In the genomic region with DNA sequence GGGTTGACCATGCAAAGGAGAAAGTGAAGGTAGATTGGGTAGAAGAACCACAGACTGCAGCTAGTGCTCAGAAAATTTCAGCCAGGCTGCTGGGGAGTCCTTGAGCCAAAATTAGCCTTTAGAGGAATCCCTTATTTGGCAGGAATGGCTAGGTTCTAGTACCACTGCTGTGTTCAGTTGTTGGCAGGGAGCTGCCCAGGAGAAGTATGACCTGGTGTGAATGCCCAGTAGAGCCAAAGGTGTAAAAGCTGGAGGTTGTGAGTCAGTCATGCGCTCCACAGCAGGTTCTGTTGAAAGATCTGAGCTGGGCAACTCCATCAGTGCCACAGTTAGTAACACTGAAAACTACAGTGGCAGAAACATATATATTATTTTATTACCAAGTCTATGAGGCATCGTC, we compare ENCODE assay signal across 26 cellular contexts. TPM values are rescaled to one million over a fixed set of nuclear protein-coding genes. Genes with fewer than 3 reads are reported as not detected.
DNase-seq lines count a peak whose midpoint lies in the region; ATAC-seq, FAIRE-seq and TF ChIP-seq lines count a peak whose summit lies in the region.
"Had no signal": no experiment of that assay in that cellular context is flagged by ENCODE, and none has a peak within 500 bp of the region (broad histone marks: within the 10 kb centered on the region; RNA-seq: fewer than 3 reads in every experiment).

No MANE protein-coding gene starts in this region.

- no TSS peak for BruUV-seq in MCF 10A (replicated peaks; lab: Mats Ljungman, UMichigan)

- no peak for TF ChIP-seq CTCF in MCF 10A (IDR thresholded peaks at IDR 0.05; ENCODE audit: unreplicated experiment)
- TF ChIP-seq CTCF in breast epithelium (IDR thresholded peaks at IDR 0.05), result no peak
- TF ChIP-seq CTCF in heart right ventricle (IDR thresholded peaks at IDR 0.05), result no peak
- no peak for TF ChIP-seq CTCF in gastrocnemius medialis (IDR thresholded peaks at IDR 0.05 in 4 of 5, conservative IDR thresholded peaks at IDR 0.05 in 1 of 5)
- TF ChIP-seq CTCF in endodermal cell (conservative IDR thresholded peaks at IDR 0.05), result no peak
- no peak for TF ChIP-seq CTCF in D721Med (IDR thresholded peaks at IDR 0.05; ENCODE audit: insufficient read depth, missing control alignments)

- H3K36me3 ChIP-seq in breast epithelium (no peaks in the 10 kb centered on the region), heart right ventricle (peaks cover 0 to 4% (median 0%) of the 10 kb centered on the region in 9 donors), gastrocnemius medialis (no peaks in the 10 kb centered on the region), endodermal cell (ENCODE audit: control insufficient read depth, insufficient read depth, low read length) (peaks cover 23% of the 10 kb centered on the region)
- H3K36me3 ChIP-seq: BE2C had no signal

- H3K9me3 Mint-ChIP-seq in MCF 10A (ENCODE audit: unreplicated experiment), result no peaks in the 10 kb centered on the region
- H3K9me3 Mint-ChIP-seq in endodermal cell, result no peaks in the 10 kb centered on the region
- H3K9me3 Mint-ChIP-seq: CD14-positive monocyte; CD8-positive, alpha-beta memory T cell had no signal

- H3K4me3 Mint-ChIP-seq in MCF 10A (ENCODE audit: unreplicated experiment), result no peak overlapping the region
- H3K4me3 Mint-ChIP-seq in endodermal cell, result no peak overlapping the region
- H3K4me3 Mint-ChIP-seq: CD14-positive monocyte; CD8-positive, alpha-beta memory T cell had no signal

- H3K4me3 ChIP-seq in breast epithelium (no peak overlapping the region), heart right ventricle (no peak overlapping the region), gastrocnemius medialis (no peak overlapping the region), endodermal cell (ENCODE audit: low read length) (no peak overlapping the region)
- H3K4me3 ChIP-seq: SJSA1 had no signal

- CTCF ChIA-PET in MCF 10A (lab: Yijun Ruan, JAX), result no interaction called here

- POLR2A ChIA-PET in MCF 10A (lab: Yijun Ruan, JAX), result interaction anchor here (1.2 kb wide), 1 partner anchor 19 kb away, joined by 3 read pairs; no protein-coding TSS in a partner anchor

- FAIRE-seq in D721Med (lab: Jason Lieb, UNC), result no peak
- FAIRE-seq: GM19239 had no signal

- H3K4me1 ChIP-seq in breast epithelium, result no peaks in the 10 kb centered on the region
- no peaks in the 10 kb centered on the region for H3K4me1 ChIP-seq in heart right ventricle
- H3K4me1 ChIP-seq in gastrocnemius medialis, result peaks cover 0 to 5% of the 10 kb centered on the region in 2 donors
- H3K4me1 ChIP-seq in endodermal cell (ENCODE audit: control insufficient read depth, insufficient read depth, low read length), result peaks cover 3% of the 10 kb centered on the region
- H3K4me1 ChIP-seq: BE2C, SJSA1 had no signal

- in situ Hi-C loops in gastrocnemius medialis (cut with MboI; ENCODE audit: low sequenced_read_pairs in 4 of 4), result no loop called here

- H3K27ac Mint-ChIP-seq in MCF 10A (ENCODE audit: low read depth, unreplicated experiment) (peak overlapping the region; percentile 38), endodermal cell (no peak overlapping the region)
- H3K27ac Mint-ChIP-seq: CD14-positive monocyte; CD8-positive, alpha-beta memory T cell had no signal

- H3K36me3 Mint-ChIP-seq in MCF 10A (ENCODE audit: insufficient read depth, unreplicated experiment) (peaks cover 8% of the 10 kb centered on the region), endodermal cell (ENCODE audit: low read depth) (peaks cover 10% of the 10 kb centered on the region)

- DNase-seq in MCF 10A (ENCODE audit: unreplicated experiment) (peak; percentile 13), breast epithelium (ENCODE audit: low spot score in 2 of 2) (no peak), heart right ventricle (peak in 1 of 2 donors; percentile 38), medulla oblongata (ENCODE audit: extremely low spot score) (peak; percentile 20), gastrocnemius medialis (peak; percentile 39 to 66), anterior cingulate cortex (lab: John Stamatoyannopoulos, UW) (no peak), endodermal cell (no peak), D721Med (ENCODE audit: insufficient read length, low spot score) (no peak)
- DNase-seq: ACHN; BE2C; Calu3; CD8-positive, alpha-beta memory T cell; DMS153; DND-41; NCI-H1092 treated with DMSO at 0.1 percent for 48 hours; NCI-H1436 treated with DMSO at 0.1 percent for 48 hours; NCI-H187 treated with DMSO at 0.1 percent for 48 hours; NCI-H524; NCI-H774; PC-3 had no signal

- TF ChIP-seq POLR2A in breast epithelium (IDR thresholded peaks at IDR 0.05) (no peak), gastrocnemius medialis (IDR thresholded peaks at IDR 0.05) (no peak)

- no peaks in the 10 kb centered on the region for H3K9me3 ChIP-seq in breast epithelium
- H3K9me3 ChIP-seq in heart right ventricle, result no peaks in the 10 kb centered on the region
- H3K9me3 ChIP-seq in gastrocnemius medialis, result no peaks in the 10 kb centered on the region
- no peaks in the 10 kb centered on the region for H3K9me3 ChIP-seq in endodermal cell (ENCODE audit: control insufficient read depth, low read length)
- H3K9me3 ChIP-seq: BE2C, SJSA1 had no signal

- H3K9ac ChIP-seq in endodermal cell (ENCODE audit: extremely low read depth, low read length, poor library complexity, severe bottlenecking), result no peak overlapping the region

- WGBS in heart right ventricle, 2 donors, result 77 to 81% methylated on average over 2 of the region's 2 CpGs
- WGBS in endodermal cell (ENCODE audit: insufficient coverage in 1 of 2, insufficient read length in 1 of 2), 2 experiments, result 95 to 100% methylated on average over 1 to 2 of the region's 2 CpGs

- H3K27me3 ChIP-seq in breast epithelium (no peaks in the 10 kb centered on the region), heart right ventricle (no peaks in the 10 kb centered on the region), gastrocnemius medialis (no peaks in the 10 kb centered on the region), endodermal cell (ENCODE audit: control insufficient read depth, insufficient read depth, low read length, poor library complexity, severe bottlenecking) (no peaks in the 10 kb centered on the region)
- H3K27me3 ChIP-seq: BE2C, SJSA1 had no signal

- H3K4me1 Mint-ChIP-seq in MCF 10A (ENCODE audit: insufficient read depth, unreplicated experiment), result peaks cover 5% of the 10 kb centered on the region
- peaks cover 37% of the 10 kb centered on the region for H3K4me1 Mint-ChIP-seq in endodermal cell
- H3K4me1 Mint-ChIP-seq: CD14-positive monocyte had no signal

- intact Hi-C loops in MCF 10A (cut with micrococcal nuclease) (no loop called here), breast epithelium (cut with DNase I; ENCODE audit: low total_unique reads) (no loop called here), heart right ventricle (cut with DNase I) (no loop called here), gastrocnemius medialis (cut with DNase I; ENCODE audit: low total_unique reads) (no loop called here)

- ATAC-seq in heart right ventricle (peak; percentile 65 to 99 (median 96)), gastrocnemius medialis (peak; percentile 86 to 95)
- ATAC-seq: HCT116, PC-3 had no signal

- H3K27me3 Mint-ChIP-seq in MCF 10A (ENCODE audit: insufficient read depth, unreplicated experiment) (no peaks in the 10 kb centered on the region), endodermal cell (ENCODE audit: insufficient read depth) (no peaks in the 10 kb centered on the region)
- H3K27me3 Mint-ChIP-seq: CD8-positive, alpha-beta memory T cell had no signal

- no peak overlapping the region for H3K27ac ChIP-seq in breast epithelium
- no peak overlapping the region for H3K27ac ChIP-seq in heart right ventricle
- no peak overlapping the region for H3K27ac ChIP-seq in gastrocnemius medialis
- no peak overlapping the region for H3K27ac ChIP-seq in endodermal cell (ENCODE audit: low read depth, low read length)
- H3K27ac ChIP-seq: 22Rv1, SJSA1 had no signal

RNA-seq across cellular contexts. Expression of a gene that starts 36.4 kb away (rescaled TPM):
- 0.12 and 0.26 TPM in 2 replicates for total RNA-seq in MCF 10A (2022)
- under 1 TPM in 2 of 3 donors, not detected in 1; 0.33 to 0.64 TPM for total RNA-seq in breast epithelium
- total RNA-seq in heart right ventricle, result not detected
- not detected for polyA plus RNA-seq in heart right ventricle
- total RNA-seq in gastrocnemius medialis, result not detected
- total RNA-seq in endodermal cell, result 1 to 10 TPM; 1.2 to 2.4 TPM
- 0.25 TPM for polyA plus RNA-seq in endodermal cell (2013, experiment 1 of 2)
- polyA plus RNA-seq in endodermal cell (2013, experiment 2 of 2), result 0.12 TPM
- total RNA-seq: CD8-positive, alpha-beta memory T cell; HT-29; PC-3 had no signal
- polyA plus RNA-seq: CD14-positive monocyte; CD8-positive, alpha-beta memory T cell had no signal

Comparison
In these comparisons a context has a peak if more than half of its experiments do, and no peak if none do; other contexts are left out.
1. DNase-seq: peak in MCF 10A (single experiment), medulla oblongata (single experiment) and gastrocnemius medialis (2 of 2); none in breast epithelium (0 of 2), anterior cingulate cortex (0 of 58), endodermal cell (single experiment) and D721Med (single experiment).